ENCODE assay signal across 1 cellular context in genomic region chr17:35539659-35540026, GRCh38.
TF ChIP-seq lines count a peak whose summit lies in the region.

No MANE protein-coding gene starts in this region.

TF ChIP-seq in K562, 482 proteins besides CTCF, POLR2A, EP300 and RAD21:
- 0 out of 2 replicates have a peak, but pooled peaks have one; percentile 1 for TF ChIP-seq SMARCE1 (IDR thresholded peaks at IDR 0.05)
- no peak for TF ChIP-seq SAP30 (IDR thresholded peaks at IDR 0.05; ENCODE audit: borderline replicate concordance, insufficient read depth, low read depth, low read length, poor library complexity, severe bottlenecking)
- TF ChIP-seq MEIS2 (IDR thresholded peaks at IDR 0.05; ENCODE audit: partially characterized antibody): peak; percentile 18
- TF ChIP-seq JUND (IDR thresholded peaks at IDR 0.05; ENCODE audit: borderline replicate concordance, low read depth, low read length): no peak
- no peak for TF ChIP-seq JUND (tag; IDR thresholded peaks at IDR 0.05; ENCODE audit: borderline replicate concordance, low read depth, low read length)
- 0 out of 2 replicates have a peak, but pooled peaks have one; percentile 23 for TF ChIP-seq ZNF592 (IDR thresholded peaks at IDR 0.05)
- no peak for TF ChIP-seq NCOA2 (IDR thresholded peaks at IDR 0.05; ENCODE audit: partially characterized antibody in 2 of 2)
- TF ChIP-seq TEAD2 (tag; IDR thresholded peaks at IDR 0.05): no peak
- no peak for TF ChIP-seq TARDBP (IDR thresholded peaks at IDR 0.05)
- no peak for TF ChIP-seq CBFA2T3 (IDR thresholded peaks at IDR 0.05)
- TF ChIP-seq MAZ (CRISPR knock-in tag; conservative IDR thresholded peaks at IDR 0.05 in 1 of 2, IDR thresholded peaks at IDR 0.05 in 1 of 2): no peak
- no peak for TF ChIP-seq EZH2 (IDR thresholded peaks at IDR 0.05; ENCODE audit: borderline replicate concordance, low read depth, low read length)
- no peak for TF ChIP-seq HNRNPL (IDR thresholded peaks at IDR 0.05; ENCODE audit: low read depth, low read length)
- no peak for TF ChIP-seq ZNF707 (CRISPR knock-in tag; conservative IDR thresholded peaks at IDR 0.05)
- no peak for TF ChIP-seq ZNF740 (CRISPR knock-in tag; IDR thresholded peaks at IDR 0.05)
- TF ChIP-seq ZNF740 (tag; IDR thresholded peaks at IDR 0.05): no peak
- TF ChIP-seq SNRNP70 (optimal IDR thresholded peaks at IDR 0.05; ENCODE audit: low read depth, low read length): no peak
- no peak for TF ChIP-seq NCOR1 (IDR thresholded peaks at IDR 0.05)
- no peak for TF ChIP-seq MCM3 (IDR thresholded peaks at IDR 0.05)
- TF ChIP-seq, protein P1, sequence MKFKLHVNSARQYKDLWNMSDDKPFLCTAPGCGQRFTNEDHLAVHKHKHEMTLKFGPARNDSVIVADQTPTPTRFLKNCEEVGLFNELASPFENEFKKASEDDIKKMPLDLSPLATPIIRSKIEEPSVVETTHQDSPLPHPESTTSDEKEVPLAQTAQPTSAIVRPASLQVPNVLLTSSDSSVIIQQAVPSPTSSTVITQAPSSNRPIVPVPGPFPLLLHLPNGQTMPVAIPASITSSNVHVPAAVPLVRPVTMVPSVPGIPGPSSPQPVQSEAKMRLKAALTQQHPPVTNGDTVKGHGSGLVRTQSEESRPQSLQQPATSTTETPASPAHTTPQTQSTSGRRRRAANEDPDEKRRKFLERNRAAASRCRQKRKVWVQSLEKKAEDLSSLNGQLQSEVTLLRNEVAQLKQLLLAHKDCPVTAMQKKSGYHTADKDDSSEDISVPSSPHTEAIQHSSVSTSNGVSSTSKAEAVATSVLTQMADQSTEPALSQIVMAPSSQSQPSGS (CRISPR knock-in tag; IDR thresholded peaks at IDR 0.05): no peak
- TF ChIP-seq ZNF778 (CRISPR knock-in tag; IDR thresholded peaks at IDR 0.05): no peak
- TF ChIP-seq ETV1 (tag; conservative IDR thresholded peaks at IDR 0.05; ENCODE audit: low read depth): 0 out of 2 replicates have a peak, but pooled peaks have one; percentile 1
- no peak for TF ChIP-seq CBX8 (IDR thresholded peaks at IDR 0.05; ENCODE audit: borderline replicate concordance, extremely low read depth, low read depth, low read length, poor library complexity, severe bottlenecking)
- no peak for TF ChIP-seq FOXM1 (IDR thresholded peaks at IDR 0.05; ENCODE audit: low read depth)
- no peak for TF ChIP-seq FOXM1 (CRISPR knock-in tag; IDR thresholded peaks at IDR 0.05; ENCODE audit: low read depth)
- no peak for TF ChIP-seq TCF7L2 (IDR thresholded peaks at IDR 0.05; ENCODE audit: low read depth, low read length)
- no peak for TF ChIP-seq HMG20B (CRISPR knock-in tag; IDR thresholded peaks at IDR 0.05)
- TF ChIP-seq VEZF1 (CRISPR knock-in tag; IDR thresholded peaks at IDR 0.05): no peak
- TF ChIP-seq ZFPM2 (CRISPR knock-in tag; IDR thresholded peaks at IDR 0.05): no peak
- no peak for TF ChIP-seq RBM17 (IDR thresholded peaks at IDR 0.05; ENCODE audit: borderline replicate concordance, low read depth, low read length)
- TF ChIP-seq POLR3A (IDR thresholded peaks at IDR 0.05; ENCODE audit: borderline replicate concordance, extremely low read depth, insufficient read depth, insufficient read length): no peak
- TF ChIP-seq NFXL1 (CRISPR knock-in tag; IDR thresholded peaks at IDR 0.05): no peak
- TF ChIP-seq NCOA6 (IDR thresholded peaks at IDR 0.05): no peak
